ENCODE assay signal across 9 cellular contexts in the genomic region with DNA sequence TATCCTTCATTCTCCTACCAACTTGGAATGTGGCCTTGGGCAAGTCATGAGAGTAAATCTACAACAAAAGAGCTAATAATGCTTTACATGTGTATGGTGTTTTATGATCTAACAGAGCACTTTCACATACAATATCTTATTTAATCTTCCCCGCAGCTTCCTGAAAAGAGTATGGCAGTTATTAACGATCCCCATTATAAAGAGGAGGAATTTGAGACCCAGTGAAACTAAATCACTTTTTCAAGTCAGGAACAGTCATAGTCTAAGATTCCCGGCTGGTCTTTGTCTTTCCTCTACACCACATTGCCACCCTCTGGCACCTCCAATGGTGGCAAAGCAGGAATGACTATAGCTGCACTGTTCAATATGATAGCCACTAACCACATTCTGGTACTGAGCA.
DNase-seq lines count a peak whose midpoint lies in the region; ATAC-seq and TF ChIP-seq lines count a peak whose summit lies in the region.
"Had no signal": no experiment of that assay in that cellular context is flagged by ENCODE, and none has a peak within 500 bp of the region (broad histone marks: within the 10 kb centered on the region; RNA-seq: fewer than 3 reads in every experiment).

No MANE protein-coding gene starts in this region.

- TF ChIP-seq EP300 in SK-N-SH (IDR thresholded peaks at IDR 0.05; ENCODE audit: borderline replicate concordance in 1 of 2, low read depth in 1 of 2, low read length in 1 of 2) = no peak

- H3K36me3 ChIP-seq in heart left ventricle (peaks cover 0 to 13% (median 0%) of the 10 kb centered on the region in 9 donors), SK-N-SH (replicated peaks in 1 of 2; ENCODE audit: control insufficient read depth in 1 of 2, insufficient read depth in 2 of 2, low read length in 1 of 2) (no peaks in the 10 kb centered on the region), upper lobe of right lung (no peaks in the 10 kb centered on the region)

- H3K4me1 ChIP-seq in heart left ventricle (peaks cover 0 to 6% (median 0%) of the 10 kb centered on the region in 12 donors), SK-N-SH (ENCODE audit: control insufficient read depth in 1 of 2, insufficient read depth in 2 of 2, low read depth in 1 of 2, low read length in 1 of 2) (peaks cover 0 to 7% of the 10 kb centered on the region in 2 experiments; a peak in 2 of 4 replicates), upper lobe of right lung (no peaks in the 10 kb centered on the region)

- intact Hi-C loops in heart left ventricle (cut with DNase I) (loop anchor here in 2 of 10 donors (2.0 to 10.0 kb wide), 2 partner anchors 103 to 247 kb away; no protein-coding TSS in a partner anchor), left ventricle myocardium superior (cut with micrococcal nuclease) (no loop called here), upper lobe of right lung (cut with DNase I) (no loop called here)

- POLR2A ChIA-PET in SK-N-SH (lab: Yijun Ruan, JAX) = no interaction called here

- no peak overlapping the region for H3K4me3 ChIP-seq in heart left ventricle
- no peak overlapping the region for H3K4me3 ChIP-seq in SK-N-SH (ENCODE audit: low read depth in 2 of 2, low read length in 1 of 2)
- H3K4me3 ChIP-seq in upper lobe of right lung = no peak overlapping the region

- H3K9me3 ChIP-seq in heart left ventricle (no peaks in the 10 kb centered on the region), SK-N-SH (no peaks in the 10 kb centered on the region), upper lobe of right lung (no peaks in the 10 kb centered on the region)

- H4K20me1 ChIP-seq in SK-N-SH (ENCODE audit: insufficient read depth) = no peaks in the 10 kb centered on the region

- H3K27ac ChIP-seq in heart left ventricle (no peak overlapping the region), SK-N-SH (ENCODE audit: low read depth in 2 of 2, low read length in 1 of 2) (peak overlapping the region in 1 of 2 experiments; percentile 14; a peak in 1 of 4 replicates), upper lobe of right lung (no peak overlapping the region)

- TF ChIP-seq CTCF in heart left ventricle (IDR thresholded peaks at IDR 0.05) (peak in 8 of 12 donors; percentile 11 to 37 (median 25)), SK-N-SH (IDR thresholded peaks at IDR 0.05) (peak; percentile 60), upper lobe of right lung (IDR thresholded peaks at IDR 0.05) (peak; percentile 29)

- no peak overlapping the region for H3K4me2 ChIP-seq in SK-N-SH

- no peak for TF ChIP-seq POLR2A in heart left ventricle (IDR thresholded peaks at IDR 0.05)

- no peaks in the 10 kb centered on the region for H3K79me2 ChIP-seq in SK-N-SH (ENCODE audit: insufficient read depth)

- CTCF ChIA-PET in SK-N-SH (lab: Yijun Ruan, JAX) = no interaction called here

- no peak overlapping the region for H3K9ac ChIP-seq in SK-N-SH

- WGBS in heart left ventricle, 4 donors = 67 to 75% (median 70%) methylated on average over 3 of the region's 3 CpGs
- WGBS in SK-N-SH (ENCODE audit: low lambda C conversion rate) = 20% methylated on average over 3 of the region's 3 CpGs

- peaks cover 14% of the 10 kb centered on the region for H3F3A ChIP-seq in SK-N-SH (replicated peaks; ENCODE audit: insufficient read depth)

- ATAC-seq in heart left ventricle (peak in 3 of 4 donors; percentile 45 to 69 (median 51)), left ventricle myocardium superior (no peak), upper lobe of right lung (peak; percentile 70)

- TF ChIP-seq RAD21 in SK-N-SH (IDR thresholded peaks at IDR 0.05; ENCODE audit: low read length) = peak; percentile 51

- H2AFZ ChIP-seq in SK-N-SH (ENCODE audit: low read depth) = peak overlapping the region; percentile 57; the same call in 1 of the 2 replicates

- DNase-seq in heart left ventricle (no peak), left ventricle myocardium superior (no peak), SK-N-SH (no peak), glomerular visceral epithelial cell (ENCODE audit: extremely low spot score) (peak; percentile 40), upper lobe of right lung (no peak), cerebellum (ENCODE audit: low spot score) (no peak)
- no peak for DNase-seq in activated CD4-positive, alpha-beta T cell treated with anti-CD3 and anti-CD28 coated beads for 1 hour
- DNase-seq in stimulated activated CD4-positive, alpha-beta T cell treated with anti-CD3 and anti-CD28 coated beads, Interleukin-12 subunit alpha, Interleukin-12 subunit beta, amount 100 ng/mL, for 4 hours = no peak
- DNase-seq: activated B cell treated with CpG ODN at 0.5 μM for 24 hours had no signal

- H3K27me3 ChIP-seq in heart left ventricle (no peaks in the 10 kb centered on the region), SK-N-SH (ENCODE audit: insufficient read depth) (no peaks in the 10 kb centered on the region), upper lobe of right lung (no peaks in the 10 kb centered on the region)

- no peaks in the 10 kb centered on the region for H3K9me2 ChIP-seq in SK-N-SH

TF ChIP-seq in SK-N-SH, 30 proteins besides CTCF, POLR2A, EP300 and RAD21:
- TF ChIP-seq, protein P1, sequence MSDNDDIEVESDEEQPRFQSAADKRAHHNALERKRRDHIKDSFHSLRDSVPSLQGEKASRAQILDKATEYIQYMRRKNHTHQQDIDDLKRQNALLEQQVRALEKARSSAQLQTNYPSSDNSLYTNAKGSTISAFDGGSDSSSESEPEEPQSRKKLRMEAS (IDR thresholded peaks at IDR 0.05; ENCODE audit: low read depth) = no peak
- TF ChIP-seq SMC3 (IDR thresholded peaks at IDR 0.05; ENCODE audit: low read depth, low read length) = peak; percentile 19; the same call in 1 of the 2 replicates
TF ChIP-seq in SK-N-SH: peak in this region for 1.
